1 cellular context compared by ENCODE assay signal in genomic region chr3:170967126-170967525, GRCh38.
A peak's percentile ranks its signal among the peaks of the same experiment; 100 is the strongest.
TF ChIP-seq lines count a peak whose summit lies in the region.

No MANE protein-coding gene starts in this region.

TF ChIP-seq in HepG2, 621 proteins besides CTCF, POLR2A, EP300 and RAD21 (continued from another document and continues in another):
- no peak for TF ChIP-seq ZNF784 (CRISPR knock-in tag; IDR thresholded peaks at IDR 0.05; ENCODE audit: borderline replicate concordance)
- no peak for TF ChIP-seq HIVEP1 (CRISPR knock-in tag; IDR thresholded peaks at IDR 0.05)
- TF ChIP-seq HNF4A (CRISPR knock-in tag; IDR thresholded peaks at IDR 0.05), result peak; percentile 47
- TF ChIP-seq ZNF143 (CRISPR knock-in tag; IDR thresholded peaks at IDR 0.05), result no peak
- peak; percentile 68; the same call in 1 of the 2 replicates for TF ChIP-seq HIC2 (CRISPR knock-in tag; IDR thresholded peaks at IDR 0.05; ENCODE audit: low read depth)
- TF ChIP-seq ZNF768 (CRISPR knock-in tag; IDR thresholded peaks at IDR 0.05), result no peak
- no peak for TF ChIP-seq RBM39 (IDR thresholded peaks at IDR 0.05; ENCODE audit: low read depth, low read length, poor library complexity, severe bottlenecking)
- TF ChIP-seq SIN3B (IDR thresholded peaks at IDR 0.05; ENCODE audit: low read length), result no peak
- TF ChIP-seq ZNF10 (CRISPR knock-in tag; IDR thresholded peaks at IDR 0.05; ENCODE audit: borderline replicate concordance, low read depth), result no peak
- TF ChIP-seq CEBPG (CRISPR knock-in tag; IDR thresholded peaks at IDR 0.05), result no peak
- TF ChIP-seq SPEN (CRISPR knock-in tag; IDR thresholded peaks at IDR 0.05; ENCODE audit: low read depth), result no peak
- TF ChIP-seq NCOA1 (CRISPR knock-in tag; IDR thresholded peaks at IDR 0.05), result no peak
- peak; percentile 35 for TF ChIP-seq MED1 (CRISPR knock-in tag; IDR thresholded peaks at IDR 0.05)
- no peak for TF ChIP-seq FIP1L1 (IDR thresholded peaks at IDR 0.05; ENCODE audit: borderline replicate concordance, insufficient read depth, low read depth, low read length)
- no peak for TF ChIP-seq KAT8 (CRISPR knock-in tag; IDR thresholded peaks at IDR 0.05)
- TF ChIP-seq FOSL2 (CRISPR knock-in tag; IDR thresholded peaks at IDR 0.05), result no peak
- no peak for TF ChIP-seq LRRFIP1 (CRISPR knock-in tag; conservative IDR thresholded peaks at IDR 0.05)
- TF ChIP-seq, protein P1, sequence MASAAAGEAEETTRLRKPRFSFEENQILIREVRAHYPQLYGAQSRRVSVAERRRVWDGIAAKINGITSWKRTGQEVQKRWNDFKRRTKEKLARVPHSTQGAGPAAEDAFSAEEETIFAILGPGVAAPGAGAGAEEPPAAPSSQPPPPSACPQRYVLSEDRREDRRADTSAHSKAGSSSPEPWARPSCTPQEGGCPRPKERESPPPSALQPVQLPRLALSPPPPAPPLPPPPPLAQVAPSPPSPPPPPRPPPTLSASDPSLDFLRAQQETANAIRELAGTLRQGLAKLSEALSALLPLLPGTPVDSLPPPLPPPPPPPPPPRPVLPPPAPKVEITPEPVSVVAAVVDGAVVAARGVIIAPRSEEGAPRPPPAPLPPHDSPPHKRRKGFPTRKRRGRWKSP (CRISPR knock-in tag; IDR thresholded peaks at IDR 0.05), result no peak
- no peak for TF ChIP-seq TERF1 (CRISPR knock-in tag; IDR thresholded peaks at IDR 0.05)
- TF ChIP-seq SCMH1 (CRISPR knock-in tag; IDR thresholded peaks at IDR 0.05; ENCODE audit: borderline replicate concordance), result no peak
- TF ChIP-seq SNAPC4 (CRISPR knock-in tag; IDR thresholded peaks at IDR 0.05), result no peak
- no peak for TF ChIP-seq ADNP (CRISPR knock-in tag; IDR thresholded peaks at IDR 0.05)
- 0 out of 2 replicates have a peak, but pooled peaks have one; percentile 23 for TF ChIP-seq FOXA3 (CRISPR knock-in tag; IDR thresholded peaks at IDR 0.05)
- no peak for TF ChIP-seq ZNF451 (CRISPR knock-in tag; IDR thresholded peaks at IDR 0.05)
- TF ChIP-seq CHD2 (IDR thresholded peaks at IDR 0.05; ENCODE audit: low read depth, low read length), result no peak
- no peak for TF ChIP-seq ELF1 (CRISPR knock-in tag; IDR thresholded peaks at IDR 0.05)
- TF ChIP-seq MAZ (IDR thresholded peaks at IDR 0.05; ENCODE audit: borderline replicate concordance, low read depth, low read length), result no peak
- no peak for TF ChIP-seq MAZ (CRISPR knock-in tag; IDR thresholded peaks at IDR 0.05; ENCODE audit: low read depth)
- no peak for TF ChIP-seq SMAD9 (CRISPR knock-in tag; IDR thresholded peaks at IDR 0.05)
- no peak for TF ChIP-seq ZNF253 (CRISPR knock-in tag; IDR thresholded peaks at IDR 0.05; ENCODE audit: borderline replicate concordance)
- no peak for TF ChIP-seq HMGXB3 (CRISPR knock-in tag; IDR thresholded peaks at IDR 0.05; ENCODE audit: borderline replicate concordance)
- TF ChIP-seq CBX2 (IDR thresholded peaks at IDR 0.05; ENCODE audit: low read depth, low read length), result no peak
- TF ChIP-seq CBX2 (CRISPR knock-in tag; IDR thresholded peaks at IDR 0.05; ENCODE audit: low read depth), result no peak
- no peak for TF ChIP-seq MTA1 (CRISPR knock-in tag; IDR thresholded peaks at IDR 0.05; ENCODE audit: borderline replicate concordance)
- no peak for TF ChIP-seq ZNF264 (CRISPR knock-in tag; IDR thresholded peaks at IDR 0.05)
- no peak for TF ChIP-seq DPF2 (CRISPR knock-in tag; IDR thresholded peaks at IDR 0.05; ENCODE audit: borderline replicate concordance, low read depth)
- TF ChIP-seq MEIS2 (CRISPR knock-in tag; IDR thresholded peaks at IDR 0.05), result no peak
- no peak for TF ChIP-seq ZNF547 (CRISPR knock-in tag; IDR thresholded peaks at IDR 0.05)
- no peak for TF ChIP-seq KMT2B (CRISPR knock-in tag; IDR thresholded peaks at IDR 0.05)
- TF ChIP-seq ZNF552 (CRISPR knock-in tag; IDR thresholded peaks at IDR 0.05; ENCODE audit: borderline replicate concordance), result no peak
- TF ChIP-seq ZBTB3 (CRISPR knock-in tag; IDR thresholded peaks at IDR 0.05; ENCODE audit: borderline replicate concordance, low read depth), result no peak
- TF ChIP-seq SP5 (CRISPR knock-in tag; IDR thresholded peaks at IDR 0.05; ENCODE audit: borderline replicate concordance, low read depth), result no peak
- no peak for TF ChIP-seq KDM5A (IDR thresholded peaks at IDR 0.05; ENCODE audit: borderline replicate concordance, low read length)
- no peak for TF ChIP-seq ZFY (CRISPR knock-in tag; IDR thresholded peaks at IDR 0.05)
- no peak for TF ChIP-seq ZNF33A (CRISPR knock-in tag; IDR thresholded peaks at IDR 0.05; ENCODE audit: borderline replicate concordance)
- no peak for TF ChIP-seq RNF2 (conservative IDR thresholded peaks at IDR 0.05; ENCODE audit: low read depth)
- no peak for TF ChIP-seq RBM22 (optimal IDR thresholded peaks at IDR 0.05; ENCODE audit: low read length)
- no peak for TF ChIP-seq FOXP1 (IDR thresholded peaks at IDR 0.05)
- TF ChIP-seq FOXP1 (CRISPR knock-in tag; IDR thresholded peaks at IDR 0.05), result no peak
- no peak for TF ChIP-seq SNRNP70 (IDR thresholded peaks at IDR 0.05; ENCODE audit: low read depth, low read length)
- TF ChIP-seq ZNF280B (CRISPR knock-in tag; IDR thresholded peaks at IDR 0.05; ENCODE audit: borderline replicate concordance), result no peak
